ENCODE assay signal across 19 cellular contexts in the genomic region with DNA sequence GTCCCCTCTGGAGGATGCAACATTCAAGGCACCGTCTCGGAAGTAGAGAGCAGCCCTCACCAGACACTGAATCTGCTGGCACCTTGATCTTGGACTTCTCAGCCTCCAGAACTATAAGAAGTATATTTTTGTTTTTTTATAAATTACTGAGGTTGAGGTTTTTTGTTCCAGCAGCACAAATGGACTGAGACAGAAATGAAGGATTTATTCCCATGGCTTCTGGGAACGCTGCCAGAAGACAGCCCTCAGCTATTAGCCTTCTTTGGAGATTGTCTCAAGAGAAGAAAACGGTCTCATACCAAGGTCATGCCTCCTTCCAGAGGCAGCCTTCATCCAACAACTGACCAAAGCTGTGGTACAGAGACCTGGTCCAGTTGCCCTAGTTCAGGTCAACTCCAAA.
DNase-seq lines count a peak whose midpoint lies in the region; ATAC-seq and TF ChIP-seq lines count a peak whose summit lies in the region.
"Had no signal": no experiment of that assay in that cellular context is flagged by ENCODE, and none has a peak within 500 bp of the region (broad histone marks: within the 10 kb centered on the region; RNA-seq: fewer than 3 reads in every experiment).

No MANE protein-coding gene starts in this region.

- H3K36me3 ChIP-seq in osteoblast (ENCODE audit: insufficient read depth, low read length) = no peaks in the 10 kb centered on the region
- H3K36me3 ChIP-seq: esophagus muscularis mucosa, left ventricle myocardium inferior, pancreas, spleen had no signal

- peaks cover 26% of the 10 kb centered on the region for H3K4me1 ChIP-seq in osteoblast (ENCODE audit: insufficient read depth, low read length)
- H3K4me1 ChIP-seq: pancreas, spleen had no signal

- H3K9me3 ChIP-seq in osteoblast (ENCODE audit: low read depth, low read length) = peaks cover 4% of the 10 kb centered on the region
- H3K9me3 ChIP-seq: esophagus muscularis mucosa, left ventricle myocardium inferior, pancreas, spleen had no signal

- TF ChIP-seq CTCF in cardiac fibroblast (IDR thresholded peaks at IDR 0.05; ENCODE audit: low read depth, low read length) = no peak
- TF ChIP-seq CTCF in osteoblast (IDR thresholded peaks at IDR 0.05; ENCODE audit: extremely low read depth, low read depth, low read length) = no peak
- no peak for TF ChIP-seq CTCF in omental fat pad (IDR thresholded peaks at IDR 0.05)

- H3K27me3 ChIP-seq in osteoblast (ENCODE audit: insufficient read depth, low read length) = no peaks in the 10 kb centered on the region
- H3K27me3 ChIP-seq: pancreas had no signal

- H2AFZ ChIP-seq in osteoblast (ENCODE audit: low read length) = peak overlapping the region; percentile 38

- peak; percentile 84 for DNase-seq in EH (ENCODE audit: low read depth)
- peak; percentile 56 for DNase-seq in NCI-H2227 (lab: John Stamatoyannopoulos, UW; ENCODE audit: unreplicated experiment)
- peak; percentile 39 to 76 for DNase-seq in cardiac fibroblast (ENCODE audit: low read depth in 2 of 2)
- DNase-seq in osteoblast (ENCODE audit: insufficient read length, low spot score, missing footprints) = no peak
- no peak for DNase-seq in kidney tubule cell (ENCODE audit: low spot score)
- DNase-seq in GM03348 (ENCODE audit: low spot score) = no peak
- DNase-seq in omental fat pad (ENCODE audit: low spot score) = no peak
- DNase-seq in stimulated activated CD4-positive, alpha-beta T cell treated with anti-CD3 and anti-CD28 coated beads, Interleukin-1b, Interleukin-23, amount 100 ng/mL, for 48 hours = no peak
- DNase-seq: amygdala, KG1, left ventricle myocardium inferior, NCI-H1105, SHP77, spleen had no signal

- H3K27ac ChIP-seq in osteoblast (ENCODE audit: low read depth, low read length) = no peak overlapping the region
- H3K27ac ChIP-seq: C4-2B, esophagus muscularis mucosa, HL-60, left ventricle myocardium inferior, pancreas, spleen had no signal

- H3K4me2 ChIP-seq in osteoblast (ENCODE audit: insufficient read depth, low read length) = no peak overlapping the region

- no peaks in the 10 kb centered on the region for H3K79me2 ChIP-seq in osteoblast (ENCODE audit: insufficient read depth, low read length)

- no peaks in the 10 kb centered on the region for H4K20me1 ChIP-seq in osteoblast (ENCODE audit: insufficient read depth, low read length)

- no peak for ATAC-seq in omental fat pad (ENCODE audit: low FRiP score)
- ATAC-seq: stimulated activated memory B cell treated with anti-CD40 and anti-IgM and Interleukin-4, amounts not matched to agents 10 μg/mL and 1 μg/mL and 100 μg/mL, for 72 hours had no signal

- H3K4me3 ChIP-seq in cardiac fibroblast (replicated peaks in 1 of 2; ENCODE audit: low read depth in 2 of 2, low read length in 2 of 2) (no peak overlapping the region), osteoblast (ENCODE audit: insufficient read depth, low read length) (no peak overlapping the region)
- H3K4me3 ChIP-seq: esophagus muscularis mucosa, left ventricle myocardium inferior, pancreas, spleen had no signal

Comparison
In these comparisons a context has a peak if more than half of its experiments do, and no peak if none do; other contexts are left out.
1. DNase-seq: peak in EH (single experiment), NCI-H2227 (single experiment) and cardiac fibroblast (2 of 2); none in osteoblast (single experiment), kidney tubule cell (single experiment), GM03348 (single experiment), omental fat pad (single experiment) and stimulated activated CD4-positive, alpha-beta T cell treated with anti-CD3 and anti-CD28 coated beads, Interleukin-1b, Interleukin-23, amount 100 ng/mL, for 48 hours (single experiment).